Comparison of ENCODE assay signal across 14 cellular contexts in genomic region chr11:74644084-74644483, GRCh38. TPM values are rescaled to one million over a fixed set of nuclear protein-coding genes. Genes with fewer than 3 reads are reported as not detected.
DNase-seq lines count a peak whose midpoint lies in the region; ATAC-seq, FAIRE-seq and TF ChIP-seq lines count a peak whose summit lies in the region.
"Had no signal": no experiment of that assay in that cellular context is flagged by ENCODE, and none has a peak within 500 bp of the region (broad histone marks: within the 10 kb centered on the region; RNA-seq: fewer than 3 reads in every experiment).

No MANE protein-coding gene starts in this region.

- TF ChIP-seq CTCF in stomach (IDR thresholded peaks at IDR 0.05) (no peak), uterus (IDR thresholded peaks at IDR 0.05) (no peak)

- FAIRE-seq in GM12892 (lab: Jason Lieb, UNC): no peak
- FAIRE-seq: GM12878 had no signal

- WGBS in esophagus, 2 donors: 78 to 82% methylated on average over 4 of the region's 4 CpGs
- 64 to 93% (median 81%) methylated on average over 4 of the region's 4 CpGs for WGBS in stomach, 5 donors

- TF ChIP-seq EP300 in stomach (IDR thresholded peaks at IDR 0.05): no peak

- H3K4me3 ChIP-seq in esophagus (ENCODE audit: low read depth in 1 of 2, low read length in 2 of 2): no peak overlapping the region
- no peak overlapping the region for H3K4me3 ChIP-seq in mucosa of rectum (ENCODE audit: low read length in 2 of 2)
- H3K4me3 ChIP-seq in stomach: no peak overlapping the region
- no peak overlapping the region for H3K4me3 ChIP-seq in uterus
- H3K4me3 ChIP-seq: GM12878, GM23338 had no signal

- H3K27me3 ChIP-seq in esophagus (ENCODE audit: control insufficient read depth in 1 of 2, insufficient read depth in 2 of 2, low read length in 2 of 2) (no peaks in the 10 kb centered on the region), mucosa of rectum (ENCODE audit: control insufficient read depth in 2 of 2, insufficient read depth in 2 of 2, low read length in 2 of 2) (no peaks in the 10 kb centered on the region), stomach (no peaks in the 10 kb centered on the region), uterus (no peaks in the 10 kb centered on the region)

- no peak for ATAC-seq in GM19455 (IDR thresholded peaks at IDR 0.05; ENCODE audit: unreplicated experiment)
- ATAC-seq: GM12878, GM23338 had no signal

- DNase-seq in stomach: no peak
- DNase-seq in uterus: no peak
- no peak for DNase-seq in GM12892 (ENCODE audit: insufficient read length)
- no peak for DNase-seq in head of caudate nucleus
- DNase-seq: ACHN; C1 segment of cervical spinal cord; CD4-positive, alpha-beta T cell; DMS79; H7 had no signal

- intact Hi-C loops in stomach (cut with DNase I; ENCODE audit: low total_unique reads) (no loop called here), uterus (cut with DNase I; ENCODE audit: low total_unique reads) (no loop called here), head of caudate nucleus (cut with DNase I) (no loop called here)

- H3K4me1 ChIP-seq in esophagus (ENCODE audit: control insufficient read depth in 2 of 2, insufficient read depth in 2 of 2, low read length in 1 of 2) (no peaks in the 10 kb centered on the region), mucosa of rectum (ENCODE audit: control insufficient read depth in 2 of 2, insufficient read depth in 2 of 2, low read length in 2 of 2) (no peaks in the 10 kb centered on the region), stomach (peaks cover 0 to 45% (median 11%) of the 10 kb centered on the region in 4 donors), uterus (no peaks in the 10 kb centered on the region)

- no peak overlapping the region for H3K9ac ChIP-seq in mucosa of rectum (ENCODE audit: low read depth in 1 of 2, low read length in 2 of 2)

- TF ChIP-seq POLR2A in stomach (IDR thresholded peaks at IDR 0.05): no peak
- TF ChIP-seq POLR2A in uterus (IDR thresholded peaks at IDR 0.05): no peak
- TF ChIP-seq POLR2A in GM12892 (IDR thresholded peaks at IDR 0.05; ENCODE audit: low read depth, low read length): no peak

- H3K36me3 ChIP-seq in esophagus (ENCODE audit: control insufficient read depth in 2 of 2, insufficient read depth in 2 of 2, low read length in 1 of 2) (peaks cover 0 to 5% of the 10 kb centered on the region in 2 donors), mucosa of rectum (ENCODE audit: control insufficient read depth in 2 of 2, insufficient read depth in 2 of 2, low read length in 2 of 2) (peaks cover 18 to 36% of the 10 kb centered on the region in 2 donors), stomach (peaks cover 4 to 69% (median 32%) of the 10 kb centered on the region in 4 donors), uterus (no peaks in the 10 kb centered on the region)

- peak overlapping the region; percentile 31 to 64 for H3K27ac ChIP-seq in esophagus (ENCODE audit: low read depth in 2 of 2, low read length in 1 of 2)
- peak overlapping the region; percentile 11 to 52 for H3K27ac ChIP-seq in mucosa of rectum (ENCODE audit: low read depth in 2 of 2, low read length in 2 of 2)
- H3K27ac ChIP-seq in stomach: peak overlapping the region in 4 of 5 donors; percentile 55 to 85 (median 69)
- H3K27ac ChIP-seq in uterus: peak overlapping the region; percentile 70 to 84

- no peaks in the 10 kb centered on the region for H3K9me3 ChIP-seq in esophagus (ENCODE audit: control insufficient read depth in 2 of 2, insufficient read depth in 1 of 2, low read depth in 1 of 2, low read length in 1 of 2)
- no peaks in the 10 kb centered on the region for H3K9me3 ChIP-seq in mucosa of rectum (ENCODE audit: control insufficient read depth in 2 of 2, low read length in 2 of 2)
- H3K9me3 ChIP-seq in stomach: no peaks in the 10 kb centered on the region
- no peaks in the 10 kb centered on the region for H3K9me3 ChIP-seq in uterus

RNA-seq across cellular contexts. Expression of gene POLD3, which starts 51.7 kb away (rescaled TPM):
- 1 to 10 TPM; 6.0 to 7.2 TPM for polyA plus RNA-seq in esophagus
- 10 to 100 TPM in 4 of 5 donors, 1 to 10 TPM in 1; 4.7 to 85.7 (median 22.9) TPM for total RNA-seq in stomach
- polyA plus RNA-seq in stomach: 10 to 100 TPM in 1 of 3 donors, 1 to 10 TPM in 2; 7.0 to 10.8 (median 7.5) TPM
- 10 to 100 TPM; 10.3 to 32.1 (median 21.3) TPM for total RNA-seq in uterus
- polyA plus RNA-seq in GM12892 (2012; ENCODE audit: missing spikeins): 28.4 TPM
